Comparison of ENCODE assay signal across 8 cellular contexts in genomic region chr22:39528681-39529486, GRCh38. TPM values are rescaled to one million over a fixed set of nuclear protein-coding genes. Genes with fewer than 3 reads are reported as not detected.
A peak's percentile ranks its signal among the peaks of the same experiment; 100 is the strongest.
DNase-seq lines count a peak whose midpoint lies in the region; ATAC-seq and TF ChIP-seq lines count a peak whose summit lies in the region.

No MANE protein-coding gene starts in this region.

- TF ChIP-seq CTCF in AG10803 (conservative IDR thresholded peaks at IDR 0.05; ENCODE audit: low read length) (peak; percentile 90), ovary (IDR thresholded peaks at IDR 0.05) (peak; percentile 86 to 99 (median 95))

- H3K9me3 Mint-ChIP-seq in activated naive CD4-positive, alpha-beta T cell treated with anti-CD3 and anti-CD28 coated beads, Interleukin-2, amount 50 U/mL, for 24 hours = no peaks in the 10 kb centered on the region

- no peaks in the 10 kb centered on the region for H3K36me3 ChIP-seq in ovary

- no peaks in the 10 kb centered on the region for H3K9me3 ChIP-seq in ovary

- intact Hi-C loops in ovary (cut with DNase I) = loop anchor here (5.0 to 10.0 kb wide), 7 partner anchors 124 to 664 kb away; partner anchors contain the start of genes RPL3 (in 2 of the 4), CBX7 (in 1 of the 4) and SYNGR1 (in 1 of the 4)

- peaks cover 79% of the 10 kb centered on the region for H3K4me1 Mint-ChIP-seq in activated naive CD4-positive, alpha-beta T cell treated with anti-CD3 and anti-CD28 coated beads, Interleukin-2, amount 50 U/mL, for 24 hours

- 24 to 34% (median 31%) methylated on average over 31 to 32 of the region's 32 CpGs for WGBS in ovary, 3 donors

- H3K4me3 ChIP-seq in AG10803 (ENCODE audit: low read length) (peak overlapping the region; percentile 24), ovary (no peak overlapping the region)

- H3K27ac ChIP-seq in ovary = no peak overlapping the region
- peak overlapping the region; percentile 44 for H3K27ac ChIP-seq in temporal lobe (ENCODE audit: low read depth, low read length)

- peak overlapping the region; percentile 92 for H3K4me3 Mint-ChIP-seq in activated naive CD4-positive, alpha-beta T cell treated with anti-CD3 and anti-CD28 coated beads, Interleukin-2, amount 50 U/mL, for 24 hours

- H3K4me1 ChIP-seq in ovary (ENCODE audit: insufficient read depth) = peaks cover 19% of the 10 kb centered on the region

- TF ChIP-seq POLR2A in ovary (IDR thresholded peaks at IDR 0.05) = peak; percentile 67

- peak; percentile 91 for DNase-seq in AG10803 (ENCODE audit: low read depth)
- DNase-seq in NCI-H1092 (lab: John Stamatoyannopoulos, UW) = peak; percentile 88
- peak; percentile 74 for DNase-seq in SKM-1 (lab: John Stamatoyannopoulos, UW; ENCODE audit: unreplicated experiment)
- DNase-seq in globus pallidus (ENCODE audit: low spot score) = peak; percentile 89
- DNase-seq in ovary = peak; percentile 84 to 92 (median 91)

- H3K27me3 ChIP-seq in ovary = no peaks in the 10 kb centered on the region

- peak; percentile 23 for ATAC-seq in GM19324 (IDR thresholded peaks at IDR 0.05; ENCODE audit: low FRiP score, unreplicated experiment)

- peak overlapping the region; percentile 91 for H3K27ac Mint-ChIP-seq in activated naive CD4-positive, alpha-beta T cell treated with anti-CD3 and anti-CD28 coated beads, Interleukin-2, amount 50 U/mL, for 24 hours

- TF ChIP-seq EP300 in ovary (IDR thresholded peaks at IDR 0.05) = no peak

- no peaks in the 10 kb centered on the region for H3K27me3 Mint-ChIP-seq in activated naive CD4-positive, alpha-beta T cell treated with anti-CD3 and anti-CD28 coated beads, Interleukin-2, amount 50 U/mL, for 24 hours

- peaks cover 28% of the 10 kb centered on the region for H3K36me3 Mint-ChIP-seq in activated naive CD4-positive, alpha-beta T cell treated with anti-CD3 and anti-CD28 coated beads, Interleukin-2, amount 50 U/mL, for 24 hours

RNA-seq across cellular contexts. Expression of gene RPS19BP1, which starts 3.7 kb away (rescaled TPM):
- total RNA-seq in ovary (100 to 1,000 TPM in 1 of 7 donors, 10 to 100 TPM in 6; 41.9 to 117 (median 44.2) TPM), temporal lobe (31.7 TPM)
- polyA plus RNA-seq in ovary = 100 to 1,000 TPM in 1 of 2 donors, 1 to 10 TPM in 1; 9.1 to 130 TPM

RNA-seq across cellular contexts. Expression of gene ATF4, which starts 8.5 kb away (rescaled TPM):
- total RNA-seq in ovary = 100 to 1,000 TPM; 212 to 611 (median 246) TPM
- 100 to 1,000 TPM; 393 to 398 TPM for polyA plus RNA-seq in ovary
- 72.0 TPM for total RNA-seq in temporal lobe

RNA-seq across cellular contexts. Expression of gene MIEF1, which starts 26.8 kb away (rescaled TPM):
- total RNA-seq in ovary (10 to 100 TPM; 13.1 to 23.9 (median 19.9) TPM), temporal lobe (17.5 TPM)
- polyA plus RNA-seq in ovary = 10 to 100 TPM; 11.4 to 19.2 TPM

RNA-seq across cellular contexts. Expression of gene CACNA1I, which starts 41.7 kb away (rescaled TPM):
- total RNA-seq in ovary (under 1 TPM in 6 of 7 donors, not detected in 1; 0.05 to 0.23 (median 0.11) TPM), temporal lobe (10.1 TPM)
- under 1 TPM; 0.02 to 0.07 TPM for polyA plus RNA-seq in ovary
